Comparison of ENCODE assay signal across 1 cellular context in genomic region chr17:79812206-79812968, GRCh38.
TF ChIP-seq lines count a peak whose summit lies in the region.

No MANE protein-coding gene starts in this region.

TF ChIP-seq in HepG2, 621 proteins besides CTCF, POLR2A, EP300 and RAD21 (continued from another document and continues in another):
- TF ChIP-seq TFAP4 (IDR thresholded peaks at IDR 0.05; ENCODE audit: borderline replicate concordance, low read depth), result no peak
- no peak for TF ChIP-seq CHD4 (IDR thresholded peaks at IDR 0.05; ENCODE audit: borderline replicate concordance, low read length)
- TF ChIP-seq EZH2 (conservative IDR thresholded peaks at IDR 0.05; ENCODE audit: low read depth, low read length), result peak; percentile 36; the same call in 1 of the 2 replicates
- TF ChIP-seq ZNF574 (CRISPR knock-in tag; IDR thresholded peaks at IDR 0.05), result no peak
- no peak for TF ChIP-seq BCL6 (CRISPR knock-in tag; IDR thresholded peaks at IDR 0.05)
- no peak for TF ChIP-seq E2F2 (CRISPR knock-in tag; IDR thresholded peaks at IDR 0.05; ENCODE audit: borderline replicate concordance)
- TF ChIP-seq TCF7 (IDR thresholded peaks at IDR 0.05; ENCODE audit: low read depth), result no peak
- no peak for TF ChIP-seq GATA4 (IDR thresholded peaks at IDR 0.05; ENCODE audit: borderline replicate concordance, low read depth)
- TF ChIP-seq POGZ (CRISPR knock-in tag; IDR thresholded peaks at IDR 0.05), result no peak
- TF ChIP-seq JUN (CRISPR knock-in tag; IDR thresholded peaks at IDR 0.05), result no peak
- TF ChIP-seq KAT2B (IDR thresholded peaks at IDR 0.05; ENCODE audit: borderline replicate concordance, low read depth, low read length), result no peak
- TF ChIP-seq DR1 (CRISPR knock-in tag; IDR thresholded peaks at IDR 0.05), result no peak
- TF ChIP-seq ZNF616 (CRISPR knock-in tag; IDR thresholded peaks at IDR 0.05; ENCODE audit: low read depth), result no peak
- TF ChIP-seq HOXA5 (CRISPR knock-in tag; IDR thresholded peaks at IDR 0.05), result 0 out of 2 replicates have a peak, but pooled peaks have one; percentile 50
- no peak for TF ChIP-seq ZNF136 (CRISPR knock-in tag; IDR thresholded peaks at IDR 0.05; ENCODE audit: low read depth)
- TF ChIP-seq ARNT2 (CRISPR knock-in tag; IDR thresholded peaks at IDR 0.05; ENCODE audit: low read depth), result no peak; the same call in 1 of the 2 replicates
- no peak for TF ChIP-seq ZNF691 (CRISPR knock-in tag; IDR thresholded peaks at IDR 0.05; ENCODE audit: borderline replicate concordance, low read depth)
- TF ChIP-seq GATAD2A (CRISPR knock-in tag; IDR thresholded peaks at IDR 0.05), result no peak
- no peak for TF ChIP-seq MAX (IDR thresholded peaks at IDR 0.05)
- no peak for TF ChIP-seq SKIL (CRISPR knock-in tag; IDR thresholded peaks at IDR 0.05; ENCODE audit: borderline replicate concordance)
- TF ChIP-seq ATM (IDR thresholded peaks at IDR 0.05; ENCODE audit: borderline replicate concordance), result no peak
- no peak for TF ChIP-seq DBP (CRISPR knock-in tag; IDR thresholded peaks at IDR 0.05; ENCODE audit: not compliant biosample characterization)
- no peak for TF ChIP-seq SETDB1 (CRISPR knock-in tag; IDR thresholded peaks at IDR 0.05; ENCODE audit: borderline replicate concordance)
- TF ChIP-seq ZSCAN25 (CRISPR knock-in tag; IDR thresholded peaks at IDR 0.05), result 0 out of 2 replicates have a peak, but pooled peaks have one; percentile 38
- no peak for TF ChIP-seq FOSL2 (CRISPR knock-in tag; IDR thresholded peaks at IDR 0.05)
- no peak for TF ChIP-seq FIP1L1 (IDR thresholded peaks at IDR 0.05; ENCODE audit: borderline replicate concordance, insufficient read depth, low read depth, low read length)
- TF ChIP-seq RBFOX2 (IDR thresholded peaks at IDR 0.05; ENCODE audit: low read depth, low read length), result peak; percentile 55; the same call in 1 of the 2 replicates
- no peak for TF ChIP-seq SYNCRIP (IDR thresholded peaks at IDR 0.05; ENCODE audit: insufficient read depth, low read depth, low read length)
- TF ChIP-seq ZNF841 (CRISPR knock-in tag; IDR thresholded peaks at IDR 0.05; ENCODE audit: borderline replicate concordance), result no peak
- TF ChIP-seq MXI1 (IDR thresholded peaks at IDR 0.05; ENCODE audit: borderline replicate concordance, low read depth, low read length), result no peak
- peak; percentile 36 for TF ChIP-seq HNRNPLL (IDR thresholded peaks at IDR 0.05; ENCODE audit: low read depth, low read length, poor library complexity, severe bottlenecking)
- TF ChIP-seq ZNF513 (CRISPR knock-in tag; conservative IDR thresholded peaks at IDR 0.05), result 0 out of 2 replicates have a peak, but pooled peaks have one; percentile 19
- no peak for TF ChIP-seq ZNF101 (CRISPR knock-in tag; IDR thresholded peaks at IDR 0.05; ENCODE audit: borderline replicate concordance, low read depth)
- peak; percentile 57; the same call in 1 of the 2 replicates for TF ChIP-seq NFAT5 (CRISPR knock-in tag; IDR thresholded peaks at IDR 0.05)
- TF ChIP-seq ZNF44 (CRISPR knock-in tag; IDR thresholded peaks at IDR 0.05), result 0 out of 2 replicates have a peak, but pooled peaks have one; percentile 33
- TF ChIP-seq WIZ (CRISPR knock-in tag; IDR thresholded peaks at IDR 0.05), result no peak
- no peak; the same call in 1 of the 2 replicates for TF ChIP-seq ZBTB14 (CRISPR knock-in tag; IDR thresholded peaks at IDR 0.05)
- TF ChIP-seq GZF1 (CRISPR knock-in tag; IDR thresholded peaks at IDR 0.05), result no peak
- TF ChIP-seq BHLHE40 (IDR thresholded peaks at IDR 0.05; ENCODE audit: low read length), result no peak
- no peak for TF ChIP-seq ZC3H4 (CRISPR knock-in tag; IDR thresholded peaks at IDR 0.05; ENCODE audit: borderline replicate concordance)
- no peak for TF ChIP-seq ZNF121 (CRISPR knock-in tag; IDR thresholded peaks at IDR 0.05)
- 0 out of 2 replicates have a peak, but pooled peaks have one; percentile 16 for TF ChIP-seq ZNF160 (CRISPR knock-in tag; IDR thresholded peaks at IDR 0.05)
- no peak for TF ChIP-seq DRAP1 (CRISPR knock-in tag; IDR thresholded peaks at IDR 0.05)
- no peak for TF ChIP-seq TERF1 (CRISPR knock-in tag; IDR thresholded peaks at IDR 0.05)
- TF ChIP-seq KMT2A (CRISPR knock-in tag; IDR thresholded peaks at IDR 0.05), result no peak
